In genomic region chr1:100457683-100458082, GRCh38 we compare ENCODE assay signal across 27 cellular contexts.
"Had no signal": no experiment of that assay in that cellular context is flagged by ENCODE, and none has a peak within 500 bp of the region (broad histone marks: within the 10 kb centered on the region; RNA-seq: fewer than 3 reads in every experiment).

No MANE protein-coding gene starts in this region.

- H3K4me2 ChIP-seq: SK-N-SH had no signal

- H3K27me3 Mint-ChIP-seq: activated naive CD8-positive, alpha-beta T cell had no signal

- H3K9me3 Mint-ChIP-seq: activated naive CD4-positive, alpha-beta T cell treated with anti-CD3 and anti-CD28 coated beads for 36 hours; activated T-helper 1 cell treated with anti-CD3 and anti-CD28 coated beads, Interleukin-12 subunit alpha, Interleukin-12 subunit beta, Interleukin-2, Interleukin-4 antibody, amounts not matched to agents 30 ng/mL and 10 ng/mL and 1 ng/mL, durations not matched to agents 14 hours and 24 hours and 36 hours; WTC11 had no signal

- H3K4me1 ChIP-seq: SJCRH30 had no signal

- H3K4me3 Mint-ChIP-seq: activated naive CD4-positive, alpha-beta T cell treated with anti-CD3 and anti-CD28 coated beads for 36 hours; activated naive CD8-positive, alpha-beta T cell; activated T-helper 1 cell treated with anti-CD3 and anti-CD28 coated beads, Interleukin-12 subunit alpha, Interleukin-12 subunit beta, Interleukin-2, Interleukin-4 antibody, amounts not matched to agents 30 ng/mL and 10 ng/mL and 1 ng/mL, durations not matched to agents 14 hours and 24 hours and 36 hours; WTC11 had no signal

- H3K4me3 ChIP-seq: cardiac muscle cell, Peyer's patch, SJCRH30 had no signal

- ATAC-seq: WTC11 had no signal

- H3K9me3 ChIP-seq: Peyer's patch, SJCRH30, SK-N-SH had no signal

- H3K36me3 Mint-ChIP-seq: WTC11 had no signal

- H3K36me3 ChIP-seq: brain microvascular endothelial cell, cardiac muscle cell, SJCRH30 had no signal

- H3K27ac Mint-ChIP-seq: activated naive CD4-positive, alpha-beta T cell treated with anti-CD3 and anti-CD28 coated beads for 36 hours; activated naive CD8-positive, alpha-beta T cell; activated T-helper 1 cell treated with anti-CD3 and anti-CD28 coated beads, Interleukin-12 subunit alpha, Interleukin-12 subunit beta, Interleukin-2, Interleukin-4 antibody, amounts not matched to agents 30 ng/mL and 10 ng/mL and 1 ng/mL, durations not matched to agents 14 hours and 24 hours and 36 hours; WTC11 had no signal

- DNase-seq: activated CD4-positive, alpha-beta T cell treated with anti-CD3 and anti-CD28 coated beads for 48 hours; activated CD4-positive, alpha-beta T cell treated with anti-CD3 and anti-CD28 coated beads, Interleukin-2, amount 50 U/mL, for 4 hours; activated CD4-positive, CD25-positive, alpha-beta regulatory T cell treated with anti-CD3 and anti-CD28 coated beads, Interleukin-2, amount 50 U/mL, for 72 hours; activated CD8-positive, alpha-beta memory T cell treated with anti-CD3 and anti-CD28 coated beads, Interleukin-2, amount 50 U/mL, for 4 hours; activated gamma-delta T cell; activated naive CD4-positive, alpha-beta T cell treated with anti-CD3 and anti-CD28 coated beads for 36 hours; brain microvascular endothelial cell; cerebellar nuclear complex; Kasumi-1; KBM-7; NCI-H146; NCI-H187 treated with DMSO at 0.1 percent for 48 hours; NCI-H2171; NCI-H226; NCI-H526; NCI-H774; NK-92 treated with Interleukin-12 subunit alpha and Interleukin-12 subunit beta, amount 100 ng/mL, for 24 hours; Peyer's patch; Right ventricle myocardium superior; SJCRH30; SK-N-SH; T-helper 9 cell had no signal

- H3K27me3 ChIP-seq: brain microvascular endothelial cell, cardiac muscle cell, Peyer's patch, SJCRH30 had no signal

- H3K27ac ChIP-seq: brain microvascular endothelial cell, cardiac muscle cell, Peyer's patch, RWPE1, SJCRH30 had no signal

- H3K9ac ChIP-seq: SK-N-SH had no signal
